Comparison of ENCODE assay signal across 8 cellular contexts in the genomic region with DNA sequence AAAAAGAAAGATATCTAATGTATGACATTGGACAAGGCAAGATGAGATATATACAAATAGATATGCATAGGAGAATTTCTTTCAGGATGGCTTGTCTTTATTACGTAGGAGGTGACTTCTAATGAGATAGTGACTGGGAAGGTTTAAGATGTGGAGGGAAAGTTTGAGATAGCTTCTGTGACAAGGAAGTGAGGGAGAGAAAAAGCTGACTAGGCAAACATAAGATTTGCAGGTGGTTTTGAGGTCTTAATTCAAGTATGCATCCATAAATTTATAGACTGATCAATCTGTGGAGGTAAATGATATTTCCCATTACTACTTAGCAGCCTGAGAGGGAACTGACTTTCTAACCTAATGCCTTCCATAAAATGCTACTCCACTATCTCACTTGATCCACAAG. TPM values are rescaled to one million over a fixed set of nuclear protein-coding genes. Genes with fewer than 3 reads are reported as not detected.
"Had no signal": no experiment of that assay in that cellular context is flagged by ENCODE, and none has a peak within 500 bp of the region (broad histone marks: within the 10 kb centered on the region; RNA-seq: fewer than 3 reads in every experiment).

No MANE protein-coding gene starts in this region.

- DNase-seq: KBM-7, KG1 had no signal

- H3K4me2 ChIP-seq: KMS-11 had no signal

- H3K9ac ChIP-seq: KMS-11 had no signal

- H3K27ac ChIP-seq: HL-60, KMS-11 had no signal

- FAIRE-seq: HTR-8/SVneo had no signal

RNA-seq across cellular contexts. Expression of a gene that starts 29.0 kb away (rescaled TPM):
- total RNA-seq: HT-29 had no signal
- polyA plus RNA-seq: IgD-negative memory B cell had no signal

RNA-seq across cellular contexts. Expression of a gene that starts 51.3 kb away (rescaled TPM):
- total RNA-seq: HT-29, HT1080 had no signal
- polyA plus RNA-seq: IgD-negative memory B cell had no signal
